1 cellular context compared by ENCODE assay signal in genomic region chr11:116840224-116840745, GRCh38.
TF ChIP-seq lines count a peak whose summit lies in the region.

No MANE protein-coding gene starts in this region.

TF ChIP-seq in GM23338, 12 proteins besides CTCF, POLR2A, EP300 and RAD21 (continued from another document):
- TF ChIP-seq, protein P1, sequence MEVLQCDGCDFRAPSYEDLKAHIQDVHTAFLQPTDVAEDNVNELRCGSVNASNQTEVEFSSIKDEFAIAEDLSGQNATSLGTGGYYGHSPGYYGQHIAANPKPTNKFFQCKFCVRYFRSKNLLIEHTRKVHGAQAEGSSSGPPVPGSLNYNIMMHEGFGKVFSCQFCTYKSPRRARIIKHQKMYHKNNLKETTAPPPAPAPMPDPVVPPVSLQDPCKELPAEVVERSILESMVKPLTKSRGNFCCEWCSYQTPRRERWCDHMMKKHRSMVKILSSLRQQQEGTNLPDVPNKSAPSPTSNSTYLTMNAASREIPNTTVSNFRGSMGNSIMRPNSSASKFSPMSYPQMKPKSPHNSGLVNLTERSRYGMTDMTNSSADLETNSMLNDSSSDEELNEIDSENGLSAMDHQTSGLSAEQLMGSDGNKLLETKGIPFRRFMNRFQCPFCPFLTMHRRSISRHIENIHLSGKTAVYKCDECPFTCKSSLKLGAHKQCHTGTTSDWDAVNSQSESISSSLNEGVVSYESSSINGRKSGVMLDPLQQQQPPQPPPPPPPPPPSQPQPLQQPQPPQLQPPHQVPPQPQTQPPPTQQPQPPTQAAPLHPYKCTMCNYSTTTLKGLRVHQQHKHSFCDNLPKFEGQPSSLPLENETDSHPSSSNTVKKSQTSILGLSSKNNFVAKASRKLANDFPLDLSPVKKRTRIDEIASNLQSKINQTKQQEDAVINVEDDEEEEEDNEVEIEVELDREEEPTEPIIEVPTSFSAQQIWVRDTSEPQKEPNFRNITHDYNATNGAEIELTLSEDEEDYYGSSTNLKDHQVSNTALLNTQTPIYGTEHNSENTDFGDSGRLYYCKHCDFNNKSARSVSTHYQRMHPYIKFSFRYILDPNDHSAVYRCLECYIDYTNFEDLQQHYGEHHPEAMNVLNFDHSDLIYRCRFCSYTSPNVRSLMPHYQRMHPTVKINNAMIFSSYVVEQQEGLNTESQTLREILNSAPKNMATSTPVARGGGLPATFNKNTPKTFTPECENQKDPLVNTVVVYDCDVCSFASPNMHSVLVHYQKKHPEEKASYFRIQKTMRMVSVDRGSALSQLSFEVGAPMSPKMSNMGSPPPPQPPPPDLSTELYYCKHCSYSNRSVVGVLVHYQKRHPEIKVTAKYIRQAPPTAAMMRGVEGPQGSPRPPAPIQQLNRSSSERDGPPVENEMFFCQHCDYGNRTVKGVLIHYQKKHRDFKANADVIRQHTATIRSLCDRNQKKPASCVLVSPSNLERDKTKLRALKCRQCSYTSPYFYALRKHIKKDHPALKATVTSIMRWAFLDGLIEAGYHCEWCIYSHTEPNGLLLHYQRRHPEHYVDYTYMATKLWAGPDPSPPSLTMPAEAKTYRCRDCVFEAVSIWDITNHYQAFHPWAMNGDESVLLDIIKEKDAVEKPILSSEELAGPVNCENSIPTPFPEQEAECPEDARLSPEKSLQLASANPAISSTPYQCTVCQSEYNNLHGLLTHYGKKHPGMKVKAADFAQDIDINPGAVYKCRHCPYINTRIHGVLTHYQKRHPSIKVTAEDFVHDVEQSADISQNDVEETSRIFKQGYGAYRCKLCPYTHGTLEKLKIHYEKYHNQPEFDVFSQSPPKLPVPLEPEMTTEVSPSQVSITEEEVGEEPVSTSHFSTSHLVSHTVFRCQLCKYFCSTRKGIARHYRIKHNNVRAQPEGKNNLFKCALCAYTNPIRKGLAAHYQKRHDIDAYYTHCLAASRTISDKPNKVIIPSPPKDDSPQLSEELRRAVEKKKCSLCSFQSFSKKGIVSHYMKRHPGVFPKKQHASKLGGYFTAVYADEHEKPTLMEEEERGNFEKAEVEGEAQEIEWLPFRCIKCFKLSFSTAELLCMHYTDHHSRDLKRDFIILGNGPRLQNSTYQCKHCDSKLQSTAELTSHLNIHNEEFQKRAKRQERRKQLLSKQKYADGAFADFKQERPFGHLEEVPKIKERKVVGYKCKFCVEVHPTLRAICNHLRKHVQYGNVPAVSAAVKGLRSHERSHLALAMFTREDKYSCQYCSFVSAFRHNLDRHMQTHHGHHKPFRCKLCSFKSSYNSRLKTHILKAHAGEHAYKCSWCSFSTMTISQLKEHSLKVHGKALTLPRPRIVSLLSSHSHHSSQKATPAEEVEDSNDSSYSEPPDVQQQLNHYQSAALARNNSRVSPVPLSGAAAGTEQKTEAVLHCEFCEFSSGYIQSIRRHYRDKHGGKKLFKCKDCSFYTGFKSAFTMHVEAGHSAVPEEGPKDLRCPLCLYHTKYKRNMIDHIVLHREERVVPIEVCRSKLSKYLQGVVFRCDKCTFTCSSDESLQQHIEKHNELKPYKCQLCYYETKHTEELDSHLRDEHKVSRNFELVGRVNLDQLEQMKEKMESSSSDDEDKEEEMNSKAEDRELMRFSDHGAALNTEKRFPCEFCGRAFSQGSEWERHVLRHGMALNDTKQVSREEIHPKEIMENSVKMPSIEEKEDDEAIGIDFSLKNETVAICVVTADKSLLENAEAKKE (CRISPR knock-in tag; IDR thresholded peaks at IDR 0.05), result no peak
